ENCODE assay signal across 12 cellular contexts in the genomic region with DNA sequence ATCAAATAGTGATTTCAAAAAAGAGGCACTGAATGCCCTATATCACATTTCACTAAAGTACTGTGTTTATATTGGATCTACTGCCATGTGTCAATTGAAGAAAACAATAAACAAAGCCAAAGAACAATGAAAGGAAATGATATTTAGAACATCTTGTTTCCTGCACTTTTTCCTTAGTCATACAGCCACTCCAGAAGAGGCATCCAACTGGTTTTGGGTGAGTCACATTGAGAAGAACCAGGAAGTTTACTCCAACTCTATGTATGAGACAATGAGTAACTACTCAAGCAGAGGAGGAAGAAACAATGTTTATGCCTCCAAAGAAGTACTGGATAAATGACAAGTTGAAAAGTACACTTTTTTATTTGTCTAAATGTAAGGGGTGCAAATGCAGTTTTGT.
A peak's percentile ranks its signal among the peaks of the same experiment; 100 is the strongest.
DNase-seq lines count a peak whose midpoint lies in the region; ATAC-seq lines count a peak whose summit lies in the region.
"Had no signal": no experiment of that assay in that cellular context is flagged by ENCODE, and none has a peak within 500 bp of the region (broad histone marks: within the 10 kb centered on the region; RNA-seq: fewer than 3 reads in every experiment).

No MANE protein-coding gene starts in this region.

- H2AK5ac ChIP-seq in mesendoderm (ENCODE audit: low read length), result no peak overlapping the region

- no peaks in the 10 kb centered on the region for H3K36me3 ChIP-seq in mesendoderm (ENCODE audit: control insufficient read depth, insufficient read depth, low read length)
- H3K36me3 ChIP-seq: sigmoid colon had no signal

- DNase-seq in DMS53 (lab: John Stamatoyannopoulos, UW) (peak; percentile 96), NCI-H226 (peak; percentile 45), dermis microvascular lymphatic vessel endothelial cell (ENCODE audit: low read depth in 2 of 2) (peak; percentile 68 to 90), mesendoderm (peak; percentile 6), caudate nucleus (lab: John Stamatoyannopoulos, UW) (no peak), DMS79 treated with DMSO at 0.1 percent for 48 hours (lab: John Stamatoyannopoulos, UW) (no peak), SK-N-DZ (ENCODE audit: low spot score) (no peak)
- DNase-seq: activated CD4-positive, alpha-beta T cell treated with anti-CD3 and anti-CD28 coated beads for 4 hours; dorsolateral prefrontal cortex; naive B cell; sigmoid colon had no signal

- no peak overlapping the region for H4K5ac ChIP-seq in mesendoderm (ENCODE audit: low read length)

- H3K4ac ChIP-seq in mesendoderm (ENCODE audit: low read depth, low read length), result no peak overlapping the region

- no peak overlapping the region for H4K8ac ChIP-seq in mesendoderm (ENCODE audit: low read depth, low read length)

- H3K9ac ChIP-seq in mesendoderm (ENCODE audit: low read length), result no peak overlapping the region

- no peak overlapping the region for H3K23ac ChIP-seq in mesendoderm (ENCODE audit: low read length)

- no peaks in the 10 kb centered on the region for H3K79me1 ChIP-seq in mesendoderm (ENCODE audit: low read length)

- no peaks in the 10 kb centered on the region for H3K27me3 ChIP-seq in mesendoderm (ENCODE audit: insufficient read depth, low read length, poor library complexity)
- H3K27me3 ChIP-seq: dorsolateral prefrontal cortex, sigmoid colon had no signal

- H3K27ac ChIP-seq in mesendoderm (ENCODE audit: low read depth, low read length) (no peak overlapping the region), caudate nucleus (ENCODE audit: low read depth, low read length) (no peak overlapping the region)
- H3K27ac ChIP-seq: dorsolateral prefrontal cortex, sigmoid colon had no signal

- H2BK15ac ChIP-seq in mesendoderm (replicated peaks; ENCODE audit: low read depth), result no peak overlapping the region

- H3K4me1 ChIP-seq in mesendoderm (ENCODE audit: control insufficient read depth, low read depth, low read length), result no peaks in the 10 kb centered on the region
- H3K4me1 ChIP-seq: sigmoid colon had no signal

- H2BK120ac ChIP-seq in mesendoderm (ENCODE audit: low read depth, low read length), result no peak overlapping the region

- no peak overlapping the region for H3K4me3 ChIP-seq in mesendoderm (ENCODE audit: low read length)
- H3K4me3 ChIP-seq: dorsolateral prefrontal cortex, sigmoid colon had no signal

- no peak overlapping the region for H3K56ac ChIP-seq in mesendoderm (ENCODE audit: low read length)

- H3K79me2 ChIP-seq in mesendoderm (ENCODE audit: control insufficient read depth, insufficient read depth, low read length), result no peaks in the 10 kb centered on the region

- H3K18ac ChIP-seq in mesendoderm (ENCODE audit: low read length), result no peak overlapping the region

- no peak overlapping the region for H2BK5ac ChIP-seq in mesendoderm (ENCODE audit: low read length)

- no peak for ATAC-seq in HG03457 (IDR thresholded peaks at IDR 0.05; ENCODE audit: unreplicated experiment)

- H3K4me2 ChIP-seq in mesendoderm (ENCODE audit: low read length), result no peak overlapping the region

Comparison
In these comparisons a context has a peak if more than half of its experiments do, and no peak if none do; other contexts are left out.
1. DNase-seq: peak in DMS53 (single experiment), NCI-H226 (single experiment), dermis microvascular lymphatic vessel endothelial cell (2 of 2) and mesendoderm (single experiment); none in caudate nucleus (0 of 61), DMS79 treated with DMSO at 0.1 percent for 48 hours (single experiment) and SK-N-DZ (single experiment).